Comparison of ENCODE assay signal across 13 cellular contexts in the genomic region with DNA sequence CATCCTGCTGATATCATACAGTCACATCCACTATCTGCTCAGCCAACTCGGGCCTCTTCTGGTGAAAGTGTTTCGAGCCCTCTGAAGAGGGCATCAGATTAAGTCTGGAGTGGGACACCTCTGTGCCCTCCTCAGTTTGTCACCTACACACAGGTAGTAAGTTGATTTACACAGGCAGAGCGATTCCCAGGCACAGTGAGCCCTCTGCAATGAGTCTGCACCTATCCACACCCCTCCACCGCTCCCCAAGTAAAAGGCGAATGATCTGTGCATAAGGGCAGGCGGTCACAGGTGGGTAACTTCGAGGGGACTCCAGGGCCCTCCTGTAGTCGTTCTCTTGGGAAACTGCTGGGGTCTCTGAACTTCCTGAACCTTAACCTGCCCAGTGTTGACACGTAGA.
A peak's percentile ranks its signal among the peaks of the same experiment; 100 is the strongest.
DNase-seq lines count a peak whose midpoint lies in the region; ATAC-seq and TF ChIP-seq lines count a peak whose summit lies in the region.
"Had no signal": no experiment of that assay in that cellular context is flagged by ENCODE, and none has a peak within 500 bp of the region (broad histone marks: within the 10 kb centered on the region; RNA-seq: fewer than 3 reads in every experiment).

No MANE protein-coding gene starts in this region.

- H3K4me2 ChIP-seq in osteoblast (ENCODE audit: insufficient read depth, low read length), result no peak overlapping the region
- H3K4me2 ChIP-seq: GM23338 had no signal

- no peaks in the 10 kb centered on the region for H3K9me3 Mint-ChIP-seq in chondrocyte (ENCODE audit: low read depth)
- H3K9me3 Mint-ChIP-seq: CD4-positive, alpha-beta T cell; GM23338 had no signal

- no peaks in the 10 kb centered on the region for H3K79me2 ChIP-seq in osteoblast (ENCODE audit: insufficient read depth, low read length)

- peaks cover 25% of the 10 kb centered on the region for H3K4me1 Mint-ChIP-seq in chondrocyte (ENCODE audit: low read depth)

- H3K27me3 Mint-ChIP-seq in chondrocyte (ENCODE audit: low read depth), result no peaks in the 10 kb centered on the region
- H3K27me3 Mint-ChIP-seq: CD4-positive, alpha-beta T cell had no signal

- no peaks in the 10 kb centered on the region for H3K27me3 ChIP-seq in right atrium auricular region
- H3K27me3 ChIP-seq in osteoblast (ENCODE audit: insufficient read depth, low read length), result no peaks in the 10 kb centered on the region
- H3K27me3 ChIP-seq in HAP-1 (ENCODE audit: low read depth), result no peaks in the 10 kb centered on the region
- H3K27me3 ChIP-seq: BE2C had no signal

- no peak overlapping the region for H2AFZ ChIP-seq in osteoblast (ENCODE audit: low read length)
- H2AFZ ChIP-seq: GM23338 had no signal

- H3K27ac Mint-ChIP-seq in chondrocyte (ENCODE audit: unreplicated experiment), result peak overlapping the region; percentile 65
- H3K27ac Mint-ChIP-seq: CD4-positive, alpha-beta T cell; GM23338 had no signal

- no peak overlapping the region for H3K27ac ChIP-seq in right atrium auricular region
- no peak overlapping the region for H3K27ac ChIP-seq in osteoblast (ENCODE audit: low read depth, low read length)
- H3K27ac ChIP-seq in substantia nigra (ENCODE audit: low read depth, low read length, poor library complexity, severe bottlenecking), result no peak overlapping the region

- peaks cover 2% of the 10 kb centered on the region for H4K20me1 ChIP-seq in osteoblast (ENCODE audit: insufficient read depth, low read length)

- peaks cover 42% of the 10 kb centered on the region for H3K36me3 Mint-ChIP-seq in chondrocyte (ENCODE audit: low read depth)

- ATAC-seq in GM21825 (IDR thresholded peaks at IDR 0.05; ENCODE audit: unreplicated experiment), result no peak
- ATAC-seq: GM23338 had no signal

- H3K9me3 ChIP-seq in right atrium auricular region, result no peaks in the 10 kb centered on the region
- H3K9me3 ChIP-seq in osteoblast (ENCODE audit: low read depth, low read length), result no peaks in the 10 kb centered on the region
- H3K9me3 ChIP-seq in HAP-1, result no peaks in the 10 kb centered on the region
- H3K9me3 ChIP-seq: BE2C, Caco-2 had no signal

- TF ChIP-seq CTCF in right atrium auricular region (IDR thresholded peaks at IDR 0.05) (no peak), chondrocyte (IDR thresholded peaks at IDR 0.05) (no peak), osteoblast (IDR thresholded peaks at IDR 0.05; ENCODE audit: extremely low read depth, low read depth, low read length) (no peak)

- no peak overlapping the region for H3K4me3 Mint-ChIP-seq in chondrocyte (ENCODE audit: unreplicated experiment)
- H3K4me3 Mint-ChIP-seq: CD4-positive, alpha-beta T cell; GM23338 had no signal

- H3K4me3 ChIP-seq in right atrium auricular region (no peak overlapping the region), osteoblast (ENCODE audit: insufficient read depth, low read length) (no peak overlapping the region), HAP-1 (no peak overlapping the region)
- H3K4me3 ChIP-seq: GM23338 had no signal

- in situ Hi-C loops in HAP-1 (cut with MboI; ENCODE audit: low sequenced_read_pairs), result loop anchor here (25.0 kb wide), 1 partner anchor 1151 kb away; the partner anchor contains the start of gene GABRA5

- intact Hi-C loops in cardiac septum (cut with DNase I), result no loop called here

- no peaks in the 10 kb centered on the region for H3K36me3 ChIP-seq in right atrium auricular region
- peaks cover 22% of the 10 kb centered on the region for H3K36me3 ChIP-seq in osteoblast (ENCODE audit: insufficient read depth, low read length)
- H3K36me3 ChIP-seq in HAP-1 (replicated peaks), result no peaks in the 10 kb centered on the region
- H3K36me3 ChIP-seq: BE2C had no signal

- H3K4me1 ChIP-seq in right atrium auricular region (no peaks in the 10 kb centered on the region), osteoblast (ENCODE audit: insufficient read depth, low read length) (no peaks in the 10 kb centered on the region), HAP-1 (no peaks in the 10 kb centered on the region)
- H3K4me1 ChIP-seq: BE2C, Caco-2 had no signal

- peak; percentile 36 for DNase-seq in cardiac septum (ENCODE audit: low spot score)
- DNase-seq in right atrium auricular region (ENCODE audit: low spot score), result no peak
- DNase-seq in chondrocyte (ENCODE audit: low spot score), result peak; percentile 43
- peak; percentile 75 for DNase-seq in osteoblast (ENCODE audit: insufficient read length, low spot score, missing footprints)
- DNase-seq in substantia nigra (lab: John Stamatoyannopoulos, UW), result no peak
- DNase-seq in HAP-1 (ENCODE audit: low spot score in 2 of 2), result no peak
- DNase-seq: ACHN; BE2C; C1 segment of cervical spinal cord; CD4-positive, alpha-beta T cell had no signal

Comparison
In these comparisons a context has a peak if more than half of its experiments do, and no peak if none do; other contexts are left out.
1. DNase-seq: peak in cardiac septum (single experiment), chondrocyte (single experiment) and osteoblast (single experiment); none in right atrium auricular region (single experiment), substantia nigra (0 of 49) and HAP-1 (0 of 2).